12 cellular contexts compared by ENCODE assay signal in genomic region chr10:121027390-121027789, GRCh38.
"Had no signal": no experiment of that assay in that cellular context is flagged by ENCODE, and none has a peak within 500 bp of the region (broad histone marks: within the 10 kb centered on the region; RNA-seq: fewer than 3 reads in every experiment).

No MANE protein-coding gene starts in this region.

- H3K36me3 ChIP-seq: spleen had no signal

- DNase-seq: activated CD4-positive, alpha-beta memory T cell treated with anti-CD3 and anti-CD28 coated beads for 36 hours; activated CD4-positive, alpha-beta T cell treated with anti-CD3 and anti-CD28 coated beads for 36 hours; activated CD8-positive, alpha-beta memory T cell treated with anti-CD3 and anti-CD28 coated beads, Interleukin-2, amount 10 ng/mL, durations not matched to agents 7 days and 5 days; activated T-cell treated with anti-CD3 and anti-CD28 coated beads, Interleukin-2, amount 50 U/mL, for 1 hour; islet precursor cell; natural killer cell; spleen; stimulated activated naive CD8-positive, alpha-beta T cell treated with anti-CD3 and anti-CD28 coated beads, Interleukin-15, amount 100 ng/mL, for 72 hours; T-helper 17 cell had no signal

- H3K4me3 ChIP-seq: spleen had no signal

- H3K9me3 ChIP-seq: spleen had no signal

- H3K27ac ChIP-seq: spleen had no signal

- ATAC-seq: activated CD4-positive, alpha-beta T cell treated with anti-CD3 and anti-CD28 coated beads for 36 hours; activated CD8-positive, alpha-beta memory T cell treated with anti-CD3 and anti-CD28 coated beads, Interleukin-2, amount 10 ng/mL, durations not matched to agents 7 days and 5 days; esophagus mucosa; left lobe of liver; natural killer cell; sciatic nerve; stimulated activated naive CD8-positive, alpha-beta T cell treated with anti-CD3 and anti-CD28 coated beads, Interleukin-15, amount 100 ng/mL, for 72 hours; T-helper 17 cell had no signal
